In genomic region chr20:11278461-11278860, GRCh38 we compare ENCODE assay signal across 11 cellular contexts.
"Had no signal": no experiment of that assay in that cellular context is flagged by ENCODE, and none has a peak within 500 bp of the region (broad histone marks: within the 10 kb centered on the region; RNA-seq: fewer than 3 reads in every experiment).

No MANE protein-coding gene starts in this region.

- H3K4me3 ChIP-seq: GM23248, GM23338, HAP-1 had no signal

- ATAC-seq: GM23338, HCT116 had no signal

- H3K27ac ChIP-seq: GM23248 had no signal

- DNase-seq: GM23248, GOT3, H7, H9, HCEC 1CT, HFFc6 had no signal

- H3K27ac Mint-ChIP-seq: GM23338, H9, HFFc6 had no signal

- H3K9ac ChIP-seq: GM23248 had no signal

- H2AFZ ChIP-seq: GM23248, GM23338 had no signal

- H3K36me3 ChIP-seq: HAP-1 had no signal

- H3K4me2 ChIP-seq: GM23338 had no signal

- H3K9me3 Mint-ChIP-seq: HFFc6 had no signal

- FAIRE-seq: H1, H54 had no signal

- H3K9me3 ChIP-seq: HAP-1 had no signal

- H3K4me3 Mint-ChIP-seq: GM23338, H9, HFFc6 had no signal
